In the genomic region with DNA sequence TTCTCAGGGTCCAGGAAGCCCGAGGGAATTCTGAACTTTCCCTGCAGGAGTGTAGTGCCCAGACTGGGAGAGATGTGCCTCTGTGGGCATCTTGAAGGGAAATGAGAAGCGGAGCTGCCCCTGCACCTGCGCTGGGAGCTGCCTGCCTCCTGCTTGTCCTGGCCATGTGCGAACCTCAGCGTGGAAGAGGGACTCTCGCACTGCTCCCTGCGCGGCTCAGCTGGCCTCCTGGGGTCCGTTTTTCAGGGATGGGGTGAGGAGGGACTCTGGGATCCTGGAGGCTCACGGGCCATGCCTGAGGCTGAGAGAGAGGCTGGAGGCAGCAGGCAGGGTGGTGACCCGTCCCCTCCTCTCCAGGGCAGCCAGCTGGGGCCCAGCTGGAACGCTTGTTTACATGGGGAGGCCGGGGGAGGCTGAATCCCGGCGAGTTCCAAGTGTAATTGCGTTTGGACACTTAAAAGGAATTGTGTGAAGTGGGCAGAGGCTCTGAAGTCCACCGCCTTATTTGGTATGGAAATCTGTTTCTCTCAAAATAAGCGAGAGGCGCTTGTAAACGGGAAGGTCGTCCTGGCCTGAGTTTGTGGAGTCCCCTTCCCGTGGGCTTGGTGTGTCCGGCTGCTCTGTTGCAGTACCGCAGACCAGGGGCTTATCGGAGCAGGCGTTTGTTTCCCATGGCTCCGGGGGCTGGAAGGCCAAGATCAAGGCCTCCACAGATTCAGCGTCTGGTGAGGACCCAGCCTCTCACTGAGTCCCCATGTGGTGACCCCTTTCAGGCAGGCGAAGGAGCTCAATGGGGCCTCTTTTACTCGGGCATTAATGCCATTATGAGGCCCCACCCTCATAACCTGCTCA, we compare ENCODE assay signal across 10 cellular contexts. TPM values are rescaled to one million over a fixed set of nuclear protein-coding genes. Genes with fewer than 3 reads are reported as not detected.
DNase-seq lines count a peak whose midpoint lies in the region; ATAC-seq and TF ChIP-seq lines count a peak whose summit lies in the region.
"Had no signal": no experiment of that assay in that cellular context is flagged by ENCODE, and none has a peak within 500 bp of the region (broad histone marks: within the 10 kb centered on the region; RNA-seq: fewer than 3 reads in every experiment).

No MANE protein-coding gene starts in this region.

- peak overlapping the region; percentile 28 for H3K4me3 Mint-ChIP-seq in nephron progenitor cell
- H3K4me3 Mint-ChIP-seq: activated naive CD8-positive, alpha-beta T cell treated with anti-CD3 and anti-CD28 coated beads, Interleukin-2, amount 10 ng/mL, durations not matched to agents 7 days and 5 days; stimulated activated naive CD8-positive, alpha-beta T cell treated with anti-CD3 and anti-CD28 coated beads, Interleukin-15, amount 100 ng/mL, for 72 hours had no signal

- peaks cover 39% of the 10 kb centered on the region for H3K27me3 Mint-ChIP-seq in nephron progenitor cell (ENCODE audit: low read depth, poor library complexity)

- ATAC-seq in GM19455 (IDR thresholded peaks at IDR 0.05; ENCODE audit: unreplicated experiment) (no peak), GM19035 (IDR thresholded peaks at IDR 0.05; ENCODE audit: unreplicated experiment) (no peak), GM21390 (IDR thresholded peaks at IDR 0.05; ENCODE audit: unreplicated experiment) (no peak)

- no peaks in the 10 kb centered on the region for H3K9me3 Mint-ChIP-seq in nephron progenitor cell
- H3K9me3 Mint-ChIP-seq: activated naive CD8-positive, alpha-beta T cell treated with anti-CD3 and anti-CD28 coated beads, Interleukin-2, amount 10 ng/mL, durations not matched to agents 7 days and 5 days; stimulated activated naive CD8-positive, alpha-beta T cell treated with anti-CD3 and anti-CD28 coated beads, Interleukin-15, amount 100 ng/mL, for 72 hours had no signal

- no peak overlapping the region for H3K27ac Mint-ChIP-seq in nephron progenitor cell
- H3K27ac Mint-ChIP-seq: activated naive CD8-positive, alpha-beta T cell treated with anti-CD3 and anti-CD28 coated beads, Interleukin-2, amount 10 ng/mL, durations not matched to agents 7 days and 5 days; stimulated activated naive CD8-positive, alpha-beta T cell treated with anti-CD3 and anti-CD28 coated beads, Interleukin-15, amount 100 ng/mL, for 72 hours had no signal

- DNase-seq in AG04449 (ENCODE audit: low read depth, low spot score) (no peak), NCI-H510A (lab: John Stamatoyannopoulos, UW) (peak; percentile 13), fibroblast of peridontal ligament (ENCODE audit: extremely low read depth) (peak; percentile 81), nephron progenitor cell (peak; percentile 33), HT-29 (ENCODE audit: low spot score) (no peak)
- DNase-seq: activated naive CD8-positive, alpha-beta T cell treated with anti-CD3 and anti-CD28 coated beads, Interleukin-2, amount 10 ng/mL, durations not matched to agents 7 days and 5 days; stimulated activated naive CD8-positive, alpha-beta T cell treated with anti-CD3 and anti-CD28 coated beads, Interleukin-15, amount 100 ng/mL, for 72 hours had no signal

- H3K4me3 ChIP-seq in AG04449 (ENCODE audit: low read depth, low read length), result peak overlapping the region; percentile 70

- CTCF ChIA-PET in AG04449 (lab: Yijun Ruan, JAX), result interaction anchor here (0.9 to 4.6 kb wide), 5 partner anchors 9 to 87 kb away, joined by 3 to 32 read pairs (median 6); no protein-coding TSS in a partner anchor

- POLR2A ChIA-PET in AG04449 (lab: Yijun Ruan, JAX), result no interaction called here

- TF ChIP-seq CTCF in AG04449 (IDR thresholded peaks at IDR 0.05; ENCODE audit: insufficient read depth, low read length, missing control alignments) (no peak), nephron progenitor cell (IDR thresholded peaks at IDR 0.05) (no peak)

- peaks cover 37% of the 10 kb centered on the region for H3K4me1 Mint-ChIP-seq in nephron progenitor cell
- H3K4me1 Mint-ChIP-seq: activated naive CD8-positive, alpha-beta T cell treated with anti-CD3 and anti-CD28 coated beads, Interleukin-2, amount 10 ng/mL, durations not matched to agents 7 days and 5 days had no signal

- H3K36me3 Mint-ChIP-seq in nephron progenitor cell (ENCODE audit: low read depth), result no peaks in the 10 kb centered on the region
- H3K36me3 Mint-ChIP-seq: activated naive CD8-positive, alpha-beta T cell treated with anti-CD3 and anti-CD28 coated beads, Interleukin-2, amount 10 ng/mL, durations not matched to agents 7 days and 5 days had no signal

RNA-seq across cellular contexts. Expression of gene MRGPRF, which starts 1.3 kb away (rescaled TPM):
- total RNA-seq in HT-29 (2014; rRNA removed; shearing (Covaris generic)), result 0.05 TPM in 2 replicates
- total RNA-seq: activated naive CD8-positive, alpha-beta T cell treated with anti-CD3 and anti-CD28 coated beads, Interleukin-2, amount 10 ng/mL, durations not matched to agents 7 days and 5 days had no signal

RNA-seq across cellular contexts. Expression of gene MRGPRD, which starts 33.5 kb away (rescaled TPM):
- not detected in 2 replicates for total RNA-seq in HT-29 (2014; rRNA removed; shearing (Covaris generic))
- total RNA-seq: activated naive CD8-positive, alpha-beta T cell treated with anti-CD3 and anti-CD28 coated beads, Interleukin-2, amount 10 ng/mL, durations not matched to agents 7 days and 5 days had no signal

RNA-seq across cellular contexts. Expression of gene TPCN2, which starts 34.4 kb away (rescaled TPM):
- 21.9 and 25.1 TPM in 2 replicates for total RNA-seq in HT-29 (2014; rRNA removed; shearing (Covaris generic))

Comparison
In these comparisons a context has a peak if more than half of its experiments do, and no peak if none do; other contexts are left out.
1. DNase-seq: peak in NCI-H510A (single experiment), fibroblast of peridontal ligament (single experiment) and nephron progenitor cell (single experiment); none in AG04449 (single experiment) and HT-29 (single experiment).